ENCODE assay signal across 12 cellular contexts in the genomic region with DNA sequence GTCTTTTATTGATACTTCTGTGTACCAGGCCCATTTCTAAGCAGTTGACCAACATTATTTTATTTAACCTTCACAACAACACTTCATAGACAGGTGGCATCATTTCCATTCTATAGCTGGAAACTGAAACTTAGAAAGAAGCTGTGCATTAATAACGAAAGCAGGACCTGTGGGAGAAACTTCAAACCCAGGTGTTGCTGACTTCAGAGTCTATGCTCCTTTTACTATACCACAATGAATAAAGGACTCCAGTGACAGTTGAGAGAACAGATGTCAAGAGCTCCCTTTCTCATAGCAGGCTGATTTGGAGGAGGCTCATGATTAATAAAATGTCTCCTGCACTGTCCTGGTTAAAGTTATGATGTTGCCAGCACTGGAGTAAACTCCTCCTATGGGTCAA.
A peak's percentile ranks its signal among the peaks of the same experiment; 100 is the strongest.
DNase-seq lines count a peak whose midpoint lies in the region; ATAC-seq and TF ChIP-seq lines count a peak whose summit lies in the region.
"Had no signal": no experiment of that assay in that cellular context is flagged by ENCODE, and none has a peak within 500 bp of the region (broad histone marks: within the 10 kb centered on the region; RNA-seq: fewer than 3 reads in every experiment).

No MANE protein-coding gene starts in this region.

- peak; percentile 49 for DNase-seq in GM12864 (ENCODE audit: low read depth)
- DNase-seq in NCI-H1092 (lab: John Stamatoyannopoulos, UW) = no peak
- no peak for DNase-seq in NOMO-1 treated with DMSO at 0.1 percent for 48 hours (lab: John Stamatoyannopoulos, UW; ENCODE audit: unreplicated experiment)
- no peak for DNase-seq in NCI-H526 treated with DMSO at 0.1 percent for 48 hours (lab: John Stamatoyannopoulos, UW)
- no peak for DNase-seq in COLO668 (lab: John Stamatoyannopoulos, UW; ENCODE audit: unreplicated experiment)
- DNase-seq: activated B cell treated with CpG ODN at 0.5 μM for 24 hours, heart right ventricle, mammary epithelial cell, Right ventricle myocardium superior had no signal

- TF ChIP-seq CTCF in GM12864 (IDR thresholded peaks at IDR 0.05; ENCODE audit: low read depth, low read length, missing control alignments) = no peak

- H3K4me3 ChIP-seq in GM12864 (ENCODE audit: low read depth, low read length) = no peak overlapping the region
- H3K4me3 ChIP-seq: heart right ventricle had no signal

- peak; percentile 99 for ATAC-seq in GM19043 (IDR thresholded peaks at IDR 0.05; ENCODE audit: low read depth, unreplicated experiment)
- ATAC-seq in HG02571 (IDR thresholded peaks at IDR 0.05; ENCODE audit: unreplicated experiment) = peak; percentile 100
- peak; percentile 100 for ATAC-seq in HG03342 (IDR thresholded peaks at IDR 0.05; ENCODE audit: unreplicated experiment)
- ATAC-seq: heart right ventricle had no signal
